12 cellular contexts compared by ENCODE assay signal in genomic region chr18:78980777-78981651, GRCh38. TPM values are rescaled to one million over a fixed set of nuclear protein-coding genes. Genes with fewer than 3 reads are reported as not detected.
DNase-seq lines count a peak whose midpoint lies in the region; ATAC-seq and TF ChIP-seq lines count a peak whose summit lies in the region.
"Had no signal": no experiment of that assay in that cellular context is flagged by ENCODE, and none has a peak within 500 bp of the region (broad histone marks: within the 10 kb centered on the region; RNA-seq: fewer than 3 reads in every experiment).

No MANE protein-coding gene starts in this region.

- no peaks in the 10 kb centered on the region for H3K36me3 ChIP-seq in spleen
- H3K36me3 ChIP-seq in SK-N-SH (replicated peaks in 1 of 2; ENCODE audit: control insufficient read depth in 1 of 2, insufficient read depth in 2 of 2, low read length in 1 of 2): no peaks in the 10 kb centered on the region
- H3K36me3 ChIP-seq: lower lobe of right lung, upper lobe of left lung had no signal

- peaks cover 3% of the 10 kb centered on the region for H3K9me3 Mint-ChIP-seq in activated CD4-positive, alpha-beta T cell treated with anti-CD3 and anti-CD28 coated beads for 36 hours (ENCODE audit: low read depth)
- no peaks in the 10 kb centered on the region for H3K9me3 Mint-ChIP-seq in activated CD8-positive, alpha-beta T cell treated with anti-CD3 and anti-CD28 coated beads for 36 hours

- WGBS in spleen, 5 donors: 3 to 10% (median 6%) methylated on average over 39 to 78 of the region's 78 CpGs
- WGBS in SK-N-SH (ENCODE audit: low lambda C conversion rate): 25% methylated on average over 44 of the region's 78 CpGs

- TF ChIP-seq EP300 in SK-N-SH (IDR thresholded peaks at IDR 0.05; ENCODE audit: borderline replicate concordance in 1 of 2, low read depth in 1 of 2, low read length in 1 of 2): no peak

- H3K27me3 Mint-ChIP-seq in activated CD4-positive, alpha-beta T cell treated with anti-CD3 and anti-CD28 coated beads for 36 hours: peaks cover 59% of the 10 kb centered on the region
- H3K27me3 Mint-ChIP-seq in activated CD8-positive, alpha-beta T cell treated with anti-CD3 and anti-CD28 coated beads for 36 hours: peaks cover 67% of the 10 kb centered on the region

- no peaks in the 10 kb centered on the region for H4K20me1 ChIP-seq in SK-N-SH (ENCODE audit: insufficient read depth)

- H3K27ac ChIP-seq in spleen (no peak overlapping the region), SK-N-SH (ENCODE audit: low read depth in 2 of 2, low read length in 1 of 2) (no peak overlapping the region)
- H3K27ac ChIP-seq: lower lobe of right lung, upper lobe of left lung had no signal

- no peaks in the 10 kb centered on the region for H3F3A ChIP-seq in SK-N-SH (replicated peaks; ENCODE audit: insufficient read depth)

- no peaks in the 10 kb centered on the region for H3K79me2 ChIP-seq in SK-N-SH (ENCODE audit: insufficient read depth)

- POLR2A ChIA-PET in activated CD4-positive, alpha-beta T cell treated with anti-CD3 and anti-CD28 coated beads for 36 hours (lab: Charles Lee): no interaction called here
- POLR2A ChIA-PET in activated CD8-positive, alpha-beta T cell treated with anti-CD3 and anti-CD28 coated beads for 36 hours (lab: Charles Lee): interaction anchor here (0.6 kb wide), 1 partner anchor 533 kb away, joined by 3 read pairs; no protein-coding TSS in a partner anchor
- POLR2A ChIA-PET in SK-N-SH (lab: Yijun Ruan, JAX): no interaction called here

- no peak for DNase-seq in activated CD4-positive, alpha-beta T cell treated with anti-CD3 and anti-CD28 coated beads for 36 hours
- DNase-seq in activated CD4-positive, alpha-beta T cell treated with anti-CD3 and anti-CD28 coated beads, Interleukin-2, amount 50 U/mL, for 1 hour: no peak
- DNase-seq in activated CD8-positive, alpha-beta T cell treated with anti-CD3 and anti-CD28 coated beads for 36 hours: no peak
- no peak for DNase-seq in spleen
- no peak for DNase-seq in stimulated activated CD4-positive, alpha-beta T cell treated with anti-CD3 and anti-CD28 coated beads, Interleukin-2, amount 100 ng/mL, for 48 hours
- DNase-seq in SK-N-SH: no peak
- no peak for DNase-seq in GM19238 (ENCODE audit: insufficient read length, low spot score)
- DNase-seq: lower lobe of right lung, MV-4-11 had no signal

- peaks cover 14% of the 10 kb centered on the region for H3K4me1 Mint-ChIP-seq in activated CD4-positive, alpha-beta T cell treated with anti-CD3 and anti-CD28 coated beads for 36 hours
- H3K4me1 Mint-ChIP-seq in activated CD8-positive, alpha-beta T cell treated with anti-CD3 and anti-CD28 coated beads for 36 hours (ENCODE audit: low read depth): peaks cover 14% of the 10 kb centered on the region

- TF ChIP-seq RAD21 in SK-N-SH (IDR thresholded peaks at IDR 0.05; ENCODE audit: low read length): no peak

- CTCF ChIA-PET in activated CD4-positive, alpha-beta T cell treated with anti-CD3 and anti-CD28 coated beads for 36 hours (lab: Charles Lee): no interaction called here
- CTCF ChIA-PET in activated CD8-positive, alpha-beta T cell treated with anti-CD3 and anti-CD28 coated beads for 36 hours (lab: Charles Lee): no interaction called here
- CTCF ChIA-PET in SK-N-SH (lab: Yijun Ruan, JAX): no interaction called here

- no peak overlapping the region for H3K27ac Mint-ChIP-seq in activated CD4-positive, alpha-beta T cell treated with anti-CD3 and anti-CD28 coated beads for 36 hours
- no peak overlapping the region for H3K27ac Mint-ChIP-seq in activated CD8-positive, alpha-beta T cell treated with anti-CD3 and anti-CD28 coated beads for 36 hours

- H3K4me3 Mint-ChIP-seq in activated CD4-positive, alpha-beta T cell treated with anti-CD3 and anti-CD28 coated beads for 36 hours: peak overlapping the region; percentile 27
- H3K4me3 Mint-ChIP-seq in activated CD8-positive, alpha-beta T cell treated with anti-CD3 and anti-CD28 coated beads for 36 hours: peak overlapping the region; percentile 6

- peaks cover 0 to 97% (median 88%) of the 10 kb centered on the region in 7 donors for H3K27me3 ChIP-seq in spleen (replicated peaks in 1 of 7)
- peaks cover 75% of the 10 kb centered on the region for H3K27me3 ChIP-seq in SK-N-SH (ENCODE audit: insufficient read depth)

- intact Hi-C loops in activated CD4-positive, alpha-beta T cell treated with anti-CD3 and anti-CD28 coated beads for 36 hours (cut with DNase I, micrococcal nuclease): loop anchor here in 1 of 2 experiments (10.0 kb wide), 1 partner anchor 1216 kb away; no protein-coding TSS in a partner anchor
- intact Hi-C loops in activated CD8-positive, alpha-beta T cell treated with anti-CD3 and anti-CD28 coated beads for 36 hours (cut with micrococcal nuclease): loop anchor here (5.0 kb wide), 1 partner anchor 104 kb away; no protein-coding TSS in a partner anchor
- intact Hi-C loops in spleen (cut with DNase I; ENCODE audit: low total_unique reads): no loop called here

- H3K4me1 ChIP-seq in spleen (peaks cover 0 to 52% (median 23%) of the 10 kb centered on the region in 6 donors), SK-N-SH (ENCODE audit: control insufficient read depth in 1 of 2, insufficient read depth in 2 of 2, low read depth in 1 of 2, low read length in 1 of 2) (no peaks in the 10 kb centered on the region)

- no peak for ATAC-seq in activated CD4-positive, alpha-beta T cell treated with anti-CD3 and anti-CD28 coated beads for 36 hours
- ATAC-seq in activated CD8-positive, alpha-beta T cell treated with anti-CD3 and anti-CD28 coated beads for 36 hours: no peak

- peaks cover 3% of the 10 kb centered on the region for H3K36me3 Mint-ChIP-seq in activated CD4-positive, alpha-beta T cell treated with anti-CD3 and anti-CD28 coated beads for 36 hours (ENCODE audit: low read depth)
- no peaks in the 10 kb centered on the region for H3K36me3 Mint-ChIP-seq in activated CD8-positive, alpha-beta T cell treated with anti-CD3 and anti-CD28 coated beads for 36 hours (ENCODE audit: low read depth)

- TF ChIP-seq CTCF in activated CD8-positive, alpha-beta T cell treated with anti-CD3 and anti-CD28 coated beads for 36 hours (IDR thresholded peaks at IDR 0.05): no peak
- TF ChIP-seq CTCF in spleen (IDR thresholded peaks at IDR 0.05 in 8 of 11, conservative IDR thresholded peaks at IDR 0.05 in 3 of 11) (no peak), SK-N-SH (IDR thresholded peaks at IDR 0.05) (no peak)

- H3K9me3 ChIP-seq in spleen (no peaks in the 10 kb centered on the region), SK-N-SH (no peaks in the 10 kb centered on the region)
- H3K9me3 ChIP-seq: lower lobe of right lung, upper lobe of left lung had no signal

- no peaks in the 10 kb centered on the region for H3K9me2 ChIP-seq in SK-N-SH

- no peak overlapping the region for H3K4me2 ChIP-seq in SK-N-SH

- H3K9ac ChIP-seq in SK-N-SH: no peak overlapping the region

- H3K4me3 ChIP-seq in iPS-11a (ENCODE audit: low read depth, low read length): peak overlapping the region; percentile 53
- peak overlapping the region in 5 of 8 donors; percentile 9 to 57 (median 25) for H3K4me3 ChIP-seq in spleen
- H3K4me3 ChIP-seq in SK-N-SH (ENCODE audit: low read depth in 2 of 2, low read length in 1 of 2): no peak overlapping the region
- H3K4me3 ChIP-seq: lower lobe of right lung had no signal

- no peak for TF ChIP-seq POLR2A in spleen (IDR thresholded peaks at IDR 0.05)

- H2AFZ ChIP-seq in SK-N-SH (ENCODE audit: low read depth): no peak overlapping the region

TF ChIP-seq in SK-N-SH, 30 proteins besides CTCF, POLR2A, EP300 and RAD21 (continues in another document):
- no peak for TF ChIP-seq IRF3 (IDR thresholded peaks at IDR 0.05; ENCODE audit: low read depth, low read length)
- TF ChIP-seq ELF1 (IDR thresholded peaks at IDR 0.05): no peak
- no peak for TF ChIP-seq POLR2AphosphoS5 (IDR thresholded peaks at IDR 0.05; ENCODE audit: low read depth, low read length)
- TF ChIP-seq JUND (IDR thresholded peaks at IDR 0.05): no peak
- TF ChIP-seq TCF12 (IDR thresholded peaks at IDR 0.05): no peak
- no peak for TF ChIP-seq FOXM1 (IDR thresholded peaks at IDR 0.05; ENCODE audit: low read depth)
- no peak for TF ChIP-seq SIN3A (IDR thresholded peaks at IDR 0.05; ENCODE audit: borderline replicate concordance, low read depth, low read length)

RNA-seq across cellular contexts. Expression of gene SALL3, which starts 1.4 kb away (rescaled TPM):
- not detected for total RNA-seq in activated CD4-positive, alpha-beta T cell treated with anti-CD3 and anti-CD28 coated beads for 36 hours
- not detected for total RNA-seq in activated CD8-positive, alpha-beta T cell treated with anti-CD3 and anti-CD28 coated beads for 36 hours
- not detected for total RNA-seq in spleen
- polyA plus RNA-seq in spleen (not detected), SK-N-SH (2012; rRNA removed) (not detected in 2 replicates)
- not detected in 2 replicates for polyA plus RNA-seq in SK-N-SH (2012; cell fraction: cytosol; rRNA removed)
- not detected in 2 replicates for polyA plus RNA-seq in SK-N-SH (2012; cell fraction: nucleus; rRNA removed)
- total RNA-seq: lower lobe of right lung, RPMI7951 had no signal

Comparison
In these comparisons a context has a peak if more than half of its experiments do, and no peak if none do; other contexts are left out.
1. H3K4me3 ChIP-seq: peak in iPS-11a (single experiment) and spleen (5 of 8); none in SK-N-SH (0 of 2).